In the genomic region with DNA sequence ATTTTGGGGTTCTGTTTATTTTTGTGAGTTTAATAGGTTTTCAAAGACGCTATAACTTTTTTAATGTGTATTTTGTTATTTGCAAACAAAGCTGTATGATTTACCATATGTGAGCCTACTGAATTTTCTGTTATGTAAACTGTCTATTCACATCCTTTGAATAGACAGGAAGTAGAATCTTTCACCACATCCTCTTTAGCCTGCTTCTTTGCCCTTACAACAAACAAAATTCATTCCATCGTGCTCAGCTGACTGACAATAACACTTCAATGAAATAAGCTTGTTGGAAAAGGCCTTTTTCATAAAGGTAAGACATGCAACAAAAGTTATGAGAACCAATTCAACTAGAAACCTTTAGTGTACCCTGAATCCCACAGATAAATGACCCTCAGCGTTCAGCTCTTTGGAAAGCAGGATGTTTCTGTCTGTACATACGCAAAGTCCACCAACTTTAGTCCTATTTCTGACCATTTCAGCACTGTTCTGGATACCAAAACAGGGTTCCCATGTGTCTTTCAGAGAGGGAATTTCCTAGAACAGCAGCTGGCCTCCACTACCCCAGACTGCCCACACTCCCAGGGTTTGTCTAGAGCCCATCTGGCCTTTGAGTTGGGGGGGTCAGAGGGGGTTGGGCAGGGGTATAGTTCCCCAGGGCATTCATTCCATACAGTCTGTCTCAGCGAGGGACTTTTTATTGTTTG, we compare ENCODE assay signal across 9 cellular contexts.
A peak's percentile ranks its signal among the peaks of the same experiment; 100 is the strongest.
DNase-seq lines count a peak whose midpoint lies in the region; TF ChIP-seq lines count a peak whose summit lies in the region.
"Had no signal": no experiment of that assay in that cellular context is flagged by ENCODE, and none has a peak within 500 bp of the region (broad histone marks: within the 10 kb centered on the region; RNA-seq: fewer than 3 reads in every experiment).

No MANE protein-coding gene starts in this region.

- TF ChIP-seq CTCF in choroid plexus epithelial cell (conservative IDR thresholded peaks at IDR 0.05; ENCODE audit: low read depth, low read length) (no peak), transverse colon (IDR thresholded peaks at IDR 0.05) (no peak)

- no peak for TF ChIP-seq POLR2A in transverse colon (IDR thresholded peaks at IDR 0.05)

- H3K27me3 ChIP-seq in neuron (ENCODE audit: insufficient read depth, low read length) (no peaks in the 10 kb centered on the region), transverse colon (no peaks in the 10 kb centered on the region)

- WGBS in transverse colon (ENCODE audit: low coverage in 1 of 2), 2 donors: 43 to 55% methylated on average over 4 to 5 of the region's 5 CpGs

- in situ Hi-C loops in transverse colon (cut with MboI; ENCODE audit: low pct_ligation_motif_present in 1 of 4, low pct_unique_long_range_greater_than_20kb in 1 of 4, low sequenced_read_pairs in 3 of 4): no loop called here

- H3K4me1 ChIP-seq in neuron (ENCODE audit: insufficient read depth, low read length): peaks cover 13% of the 10 kb centered on the region
- peaks cover 0 to 15% (median 0%) of the 10 kb centered on the region in 4 donors for H3K4me1 ChIP-seq in transverse colon
- H3K4me1 ChIP-seq: A549 had no signal

- no peak for TF ChIP-seq EP300 in transverse colon (IDR thresholded peaks at IDR 0.05; ENCODE audit: low read depth)

- H2AFZ ChIP-seq in neuron (ENCODE audit: low read depth, low read length): peak overlapping the region; percentile 72

- no peak overlapping the region for H3K4me3 ChIP-seq in Jurkat, Clone E6-1 (ENCODE audit: low read length)
- H3K4me3 ChIP-seq in choroid plexus epithelial cell (ENCODE audit: low read depth, low read length) (no peak overlapping the region), neuron (ENCODE audit: low read length) (no peak overlapping the region), transverse colon (no peak overlapping the region)
- H3K4me3 ChIP-seq: A549 had no signal

- H3K36me3 ChIP-seq in neuron (ENCODE audit: insufficient read depth, low read length): no peaks in the 10 kb centered on the region
- no peaks in the 10 kb centered on the region for H3K36me3 ChIP-seq in transverse colon

- H3K9me3 ChIP-seq in neuron (ENCODE audit: low read length): no peaks in the 10 kb centered on the region
- H3K9me3 ChIP-seq in transverse colon: no peaks in the 10 kb centered on the region
- H3K9me3 ChIP-seq: A549 had no signal

- intact Hi-C loops in transverse colon (cut with DNase I; ENCODE audit: low total_unique reads) (no loop called here), head of caudate nucleus (cut with DNase I) (no loop called here)

- DNase-seq in NCI-H2196 (lab: John Stamatoyannopoulos, UW; ENCODE audit: unreplicated experiment): peak; percentile 12
- DNase-seq in NCI-H2196 treated with DMSO at 0.1 percent for 48 hours (lab: John Stamatoyannopoulos, UW; ENCODE audit: unreplicated experiment): no peak
- DNase-seq in Jurkat, Clone E6-1 (ENCODE audit: low read depth, low spot score): peak; percentile 78
- peak; percentile 62 for DNase-seq in choroid plexus epithelial cell (ENCODE audit: low read depth)
- no peak for DNase-seq in transverse colon
- no peak for DNase-seq in head of caudate nucleus
- DNase-seq in mesenteric fat pad (ENCODE audit: low spot score): no peak

- H3K27ac ChIP-seq in transverse colon: peak overlapping the region in 2 of 4 donors; percentile 20 to 53
- H3K27ac ChIP-seq: A549 had no signal

Comparison
In these comparisons a context has a peak if more than half of its experiments do, and no peak if none do; other contexts are left out.
1. DNase-seq: peak in NCI-H2196 (single experiment), Jurkat, Clone E6-1 (single experiment) and choroid plexus epithelial cell (single experiment); none in NCI-H2196 treated with DMSO at 0.1 percent for 48 hours (single experiment), transverse colon (single experiment), head of caudate nucleus (0 of 42) and mesenteric fat pad (single experiment).